In the genomic region with DNA sequence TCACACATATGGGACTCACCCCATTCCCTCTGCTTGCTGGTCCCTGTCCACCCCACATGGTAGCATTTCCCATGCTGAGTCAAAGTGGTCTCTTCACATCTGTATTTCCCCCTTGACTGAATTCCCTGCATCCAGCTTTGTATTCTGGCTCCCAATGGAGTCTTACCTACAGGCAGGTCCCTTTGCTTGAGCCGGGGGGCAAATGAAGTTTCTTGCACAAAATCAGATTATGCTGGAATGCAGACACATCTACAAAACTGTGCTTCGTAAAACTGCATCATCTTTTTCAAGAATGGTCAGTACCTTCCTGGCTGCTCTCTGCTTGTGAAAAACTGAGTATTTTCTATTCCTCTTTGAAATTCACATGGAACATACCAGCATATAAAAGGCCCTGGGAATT, we compare ENCODE assay signal across 22 cellular contexts. TPM values are rescaled to one million over a fixed set of nuclear protein-coding genes. Genes with fewer than 3 reads are reported as not detected.
DNase-seq lines count a peak whose midpoint lies in the region; ATAC-seq, FAIRE-seq and TF ChIP-seq lines count a peak whose summit lies in the region.
"Had no signal": no experiment of that assay in that cellular context is flagged by ENCODE, and none has a peak within 500 bp of the region (broad histone marks: within the 10 kb centered on the region; RNA-seq: fewer than 3 reads in every experiment).

No MANE protein-coding gene starts in this region.

- H3K9ac ChIP-seq in GM12878 (ENCODE audit: control insufficient read depth, insufficient read depth, low read length), result no peak overlapping the region
- H3K9ac ChIP-seq in liver (ENCODE audit: low read depth in 1 of 2, low read length in 2 of 2), result no peak overlapping the region
- no peak overlapping the region for H3K9ac ChIP-seq in trophoblast cell (ENCODE audit: low read length)
- H3K9ac ChIP-seq: BLaER1 treated with 17β-estradiol and CSF1 and Interleukin-3, amounts not matched to agents 10 nM and 100 nM had no signal

- no peaks in the 10 kb centered on the region for H3K4me1 ChIP-seq in GM12878 (ENCODE audit: control insufficient read depth, insufficient read depth, low read length)
- peaks cover 9 to 40% (median 36%) of the 10 kb centered on the region in 4 donors for H3K4me1 ChIP-seq in liver (ENCODE audit: control insufficient read depth in 4 of 4, insufficient read depth in 4 of 4, low read length in 3 of 4)
- H3K4me1 ChIP-seq in trophoblast cell (ENCODE audit: control insufficient read depth in 1 of 2, insufficient read depth in 2 of 2, low read length in 2 of 2), result peaks cover 0 to 5% of the 10 kb centered on the region in 2 experiments
- no peaks in the 10 kb centered on the region for H3K4me1 ChIP-seq in uterus

- H3K79me1 ChIP-seq in trophoblast cell (ENCODE audit: low read length), result peaks cover 5% of the 10 kb centered on the region

- DNase-seq in GM12878 (ENCODE audit: low read depth, low spot score) (no peak), trophoblast cell (peak; percentile 66 to 90), uterus (no peak), SIG-M5 treated with dmso at 0.1 percent for 504 hours (lab: John Stamatoyannopoulos, UW; ENCODE audit: unreplicated experiment) (no peak)
- DNase-seq in activated CD4-positive, alpha-beta T cell treated with anti-CD3 and anti-CD28 coated beads for 1 hour, result no peak
- DNase-seq: 8988T; AML-193; Caco-2; Calu3; CD4-positive, alpha-beta T cell; CD8-positive, alpha-beta T cell; DMS79 treated with DMSO at 0.1 percent for 48 hours; GF-D8 had no signal

- H4K12ac ChIP-seq in trophoblast cell (ENCODE audit: low read depth, low read length), result no peak overlapping the region

- TF ChIP-seq POLR2A in GM12878 (IDR thresholded peaks at IDR 0.05; ENCODE audit: low read depth, low read length) (no peak), uterus (IDR thresholded peaks at IDR 0.05) (no peak)

- H3K9me3 ChIP-seq in GM12878 (replicated peaks; ENCODE audit: control insufficient read depth, insufficient read depth, low read length) (no peaks in the 10 kb centered on the region), liver (ENCODE audit: control insufficient read depth in 4 of 4, low read length in 3 of 4) (no peaks in the 10 kb centered on the region), trophoblast cell (ENCODE audit: insufficient read depth, low read depth, low read length) (no peaks in the 10 kb centered on the region), uterus (no peaks in the 10 kb centered on the region)
- H3K9me3 ChIP-seq: BLaER1 treated with 17β-estradiol and CSF1 and Interleukin-3, amounts not matched to agents 10 nM and 100 nM; Caco-2 had no signal

- H3K23ac ChIP-seq in trophoblast cell (ENCODE audit: low read length), result no peak overlapping the region

- SMC1A ChIA-PET in GM12878 (lab: Charles Lee; ENCODE audit: uncharacterized antibody, unreplicated experiment), result interaction anchor here (0.5 to 4.9 kb wide), 8 partner anchors 8 to 545 kb away, joined by 3 to 32 read pairs (median 6); no protein-coding TSS in a partner anchor

- peak overlapping the region; percentile 10 for H4K91ac ChIP-seq in trophoblast cell (ENCODE audit: low read depth, low read length)

- H3K4ac ChIP-seq in trophoblast cell (ENCODE audit: low read depth, low read length), result no peak overlapping the region

- CTCF ChIA-PET in GM12878 (lab: Yijun Ruan, JAX), result interaction anchor here (0.6 to 7.5 kb wide), 14 partner anchors 8 to 708 kb away, joined by 3 to 124 read pairs (median 4); a partner anchor contains a TSS

- RAD21 ChIA-PET in GM12878 (lab: Charles Lee; ENCODE audit: unreplicated experiment), result interaction anchor here (0.8 kb wide), 2 partner anchors 38 to 105 kb away, joined by 3 read pairs; a partner anchor contains a TSS

- TF ChIP-seq EP300 in GM12878 (IDR thresholded peaks at IDR 0.05; ENCODE audit: borderline replicate concordance in 1 of 2, control insufficient read depth in 1 of 2, low read depth in 2 of 2, low read length in 2 of 2), result no peak

- intact Hi-C loops in GM12878 (cut with micrococcal nuclease; ENCODE audit: unreplicated experiment) (no loop called here), uterus (cut with DNase I; ENCODE audit: low total_unique reads) (no loop called here)

- no peak overlapping the region for H2AK5ac ChIP-seq in trophoblast cell (ENCODE audit: low read length)

- H2BK12ac ChIP-seq in trophoblast cell (ENCODE audit: low read length), result peak overlapping the region; percentile 19

- H3K14ac ChIP-seq in trophoblast cell (ENCODE audit: low read length), result no peak overlapping the region

- no peak overlapping the region for H3K4me2 ChIP-seq in GM12878 (ENCODE audit: control insufficient read depth, insufficient read depth)
- H3K4me2 ChIP-seq in trophoblast cell (ENCODE audit: low read length), result no peak overlapping the region
- H3K4me2 ChIP-seq: BLaER1 treated with 17β-estradiol and CSF1 and Interleukin-3, amounts not matched to agents 10 nM and 100 nM had no signal

- H3K27me3 ChIP-seq in GM12878 (replicated peaks in 1 of 2; ENCODE audit: control insufficient read depth in 2 of 2, insufficient read depth in 2 of 2, low read length in 1 of 2) (no peaks in the 10 kb centered on the region), liver (ENCODE audit: control insufficient read depth in 4 of 4, insufficient read depth in 4 of 4, low read length in 3 of 4) (no peaks in the 10 kb centered on the region), trophoblast cell (ENCODE audit: insufficient read depth, low read length) (no peaks in the 10 kb centered on the region), uterus (no peaks in the 10 kb centered on the region)
- H3K27me3 ChIP-seq: BLaER1 treated with 17β-estradiol and CSF1 and Interleukin-3, amounts not matched to agents 10 nM and 100 nM had no signal

- TF ChIP-seq CTCF in GM12878 (IDR thresholded peaks at IDR 0.05 in 2 of 3, conservative IDR thresholded peaks at IDR 0.05 in 1 of 3; ENCODE audit: control insufficient read depth in 2 of 3, extremely low read depth in 1 of 3, insufficient read depth in 1 of 3, low read depth in 3 of 3, low read length in 3 of 3) (no peak), liver (IDR thresholded peaks at IDR 0.05; ENCODE audit: low read depth, low read length, missing input control) (no peak), uterus (IDR thresholded peaks at IDR 0.05) (no peak)

- H2BK120ac ChIP-seq in trophoblast cell (ENCODE audit: insufficient read depth, low read length, poor library complexity), result peak overlapping the region; percentile 33

- POLR2A ChIA-PET in GM12878 (lab: Charles Lee), result no interaction called here

- H3K4me3 ChIP-seq in GM12878 (no peak overlapping the region), liver (ENCODE audit: low read depth in 1 of 3, low read length in 3 of 3) (no peak overlapping the region), trophoblast cell (ENCODE audit: low read depth, low read length) (no peak overlapping the region), uterus (no peak overlapping the region)
- H3K4me3 ChIP-seq: BLaER1 treated with 17β-estradiol and CSF1 and Interleukin-3, amounts not matched to agents 10 nM and 100 nM had no signal

- H3K27ac ChIP-seq in GM12878 (ENCODE audit: control insufficient read depth, insufficient read depth) (no peak overlapping the region), liver (ENCODE audit: low read depth in 1 of 2, low read length in 2 of 2) (peak overlapping the region; percentile 19 to 45), trophoblast cell (ENCODE audit: low read depth, low read length) (peak overlapping the region; percentile 31), uterus (no peak overlapping the region)
- H3K27ac ChIP-seq: BLaER1 treated with 17β-estradiol and CSF1 and Interleukin-3, amounts not matched to agents 10 nM and 100 nM; C4-2B had no signal

- no peak for ATAC-seq in GM12878
- ATAC-seq: CD8-positive, alpha-beta T cell had no signal

- peak overlapping the region; percentile 16 for H2BK5ac ChIP-seq in trophoblast cell (ENCODE audit: low read depth, low read length, poor library complexity)

- in situ Hi-C loops in GM12878 (cut with MboI), result loop anchor here (5.0 kb wide), 2 partner anchors 95 to 545 kb away; no protein-coding TSS in a partner anchor

- whole genome bisulfite sequencing in GM12878 (ENCODE audit: insufficient coverage, insufficient replicate concordance, low lambda C conversion rate, missing lambda C conversion rate), result 70% methylated on average over 2 of the region's 2 CpGs
- 95% methylated on average over 2 of the region's 2 CpGs for WGBS in liver
- WGBS in trophoblast cell (ENCODE audit: extremely low coverage, insufficient coverage, insufficient read length), result no CpG with 5 or more reads among the region's 2 CpGs

- H3K36me3 ChIP-seq in GM12878 (ENCODE audit: control insufficient read depth in 2 of 2, insufficient read depth in 2 of 2, low read length in 1 of 2) (no peaks in the 10 kb centered on the region), liver (ENCODE audit: control insufficient read depth in 4 of 4, insufficient read depth in 3 of 4, low read depth in 1 of 4, low read length in 3 of 4) (no peaks in the 10 kb centered on the region), trophoblast cell (ENCODE audit: control insufficient read depth in 1 of 2, insufficient read depth in 2 of 2, low read length in 2 of 2) (no peaks in the 10 kb centered on the region), uterus (no peaks in the 10 kb centered on the region)
- H3K36me3 ChIP-seq: BLaER1 treated with 17β-estradiol and CSF1 and Interleukin-3, amounts not matched to agents 10 nM and 100 nM had no signal

- H4K8ac ChIP-seq in trophoblast cell (ENCODE audit: low read depth, low read length), result peak overlapping the region; percentile 39

- H3K79me2 ChIP-seq in GM12878 (ENCODE audit: control insufficient read depth, insufficient read depth, low read length) (no peaks in the 10 kb centered on the region), trophoblast cell (ENCODE audit: control insufficient read depth, insufficient read depth, low read length, poor library complexity) (no peaks in the 10 kb centered on the region)

- FAIRE-seq in GM12878 (lab: Jason Lieb, UNC), result no peak
- FAIRE-seq: A204.1, D721Med, G401.6, GM12892, GM18507 had no signal

- TF ChIP-seq RAD21 in GM12878 (IDR thresholded peaks at IDR 0.05; ENCODE audit: insufficient read depth, low read depth, low read length) (no peak), liver (IDR thresholded peaks at IDR 0.05) (no peak)

- H4K20me1 ChIP-seq in GM12878 (ENCODE audit: control insufficient read depth, insufficient read depth), result no peaks in the 10 kb centered on the region
- H4K20me1 ChIP-seq: BLaER1 treated with 17β-estradiol and CSF1 and Interleukin-3, amounts not matched to agents 10 nM and 100 nM had no signal

- no peak overlapping the region for H3K18ac ChIP-seq in trophoblast cell (ENCODE audit: low read length)

- no TSS peak for BruUV-seq in GM12878 (replicated peaks; lab: Mats Ljungman, UMichigan)

- H2AFZ ChIP-seq in GM12878 (ENCODE audit: control insufficient read depth, low read depth, low read length) (no peak overlapping the region), trophoblast cell (ENCODE audit: insufficient read depth, low read length, poor library complexity) (no peak overlapping the region)

RNA-seq across cellular contexts. Expression of a gene that starts 32.1 kb away (rescaled TPM):
- total RNA-seq in GM12878 (2013; cell fraction: nucleolus; rRNA removed), result 1.1 and 1.2 TPM in 2 replicates
- total RNA-seq in GM12878 (2014; rRNA removed) (0.45 and 0.54 TPM in 2 replicates), GM12878 (2014; rRNA removed; fragmentation: Illumina TruSeq; extraction: Trizol) (0.72 and 0.78 TPM in 2 replicates), GM12878 (2021) (0.56 TPM in 2 replicates), liver (under 1 TPM; under 0.01 to 0.93 TPM), uterus (under 1 TPM in 2 of 4 donors, not detected in 2; 0.29 to 0.83 TPM)
- polyA plus RNA-seq in GM12878 (2011; ENCODE audit: low read depth), result 2.0 TPM
- polyA plus RNA-seq in GM12878 (2011; rRNA removed) (0.24 and 0.34 TPM in 2 replicates), GM12878 (2014; fragmentation: Illumina TruSeq; extraction: Trizol) (0.87 and 1.00 TPM in 2 replicates), GM12878 (2014; fragmentation: Nextera tagmentation; extraction: Ambion mirVana) (under 1 TPM; 0.21 to 0.51 TPM), GM12878 (2014; rRNA removed) (0.67 and 0.74 TPM in 2 replicates), GM12878 (2016; fragmentation: Nextera tagmentation; extraction: Ambion mirVana) (1 to 10 TPM in 1 of 2 experiments, under 1 TPM in 1; 0.54 to 1.4 TPM), liver (under 1 TPM; 0.02 to 0.06 TPM)
- polyA plus RNA-seq in GM12878 (2011; cell fraction: cytosol; rRNA removed), result 0.23 and 0.25 TPM in 2 replicates
- polyA plus RNA-seq in GM12878 (2011; cell fraction: nucleus; rRNA removed), result 0.51 and 0.66 TPM in 2 replicates
- 3.0 and 5.4 TPM in 2 replicates for polyA plus RNA-seq in GM12878 (2012)
- polyA minus RNA-seq in GM12878 (2011; rRNA and poly(A)+ RNA removed), result 0.67 and 0.80 TPM in 2 replicates
- polyA minus RNA-seq in GM12878 (2011; cell fraction: cytosol; rRNA and poly(A)+ RNA removed), result not detected in 2 replicates
- polyA minus RNA-seq in GM12878 (2011; cell fraction: nucleus; rRNA and poly(A)+ RNA removed), result 0.96 and 0.97 TPM in 2 replicates
- 0.04 TPM in 1 of 2 replicates, not detected in the other for polyA plus RNA-seq in trophoblast cell (2013)
- total RNA-seq: CD8-positive, alpha-beta T cell had no signal
- polyA plus RNA-seq: BJ had no signal

Comparison
In these comparisons a context has a peak if more than half of its experiments do, and no peak if none do; other contexts are left out.
1. DNase-seq: peak in trophoblast cell (2 of 2); none in GM12878 (single experiment), uterus (0 of 2), SIG-M5 treated with dmso at 0.1 percent for 504 hours (single experiment) and activated CD4-positive, alpha-beta T cell treated with anti-CD3 and anti-CD28 coated beads for 1 hour (single experiment).
2. H3K27ac ChIP-seq: peak in liver (2 of 2) and trophoblast cell (single experiment); none in GM12878 (single experiment) and uterus (0 of 2).